ENCODE assay signal across 13 cellular contexts in genomic region chr12:87136330-87136976, GRCh38.
DNase-seq lines count a peak whose midpoint lies in the region; ATAC-seq, FAIRE-seq and TF ChIP-seq lines count a peak whose summit lies in the region.
"Had no signal": no experiment of that assay in that cellular context is flagged by ENCODE, and none has a peak within 500 bp of the region (broad histone marks: within the 10 kb centered on the region; RNA-seq: fewer than 3 reads in every experiment).

No MANE protein-coding gene starts in this region.

- peaks cover 3 to 4% of the 10 kb centered on the region in 2 experiments for H3K4me1 ChIP-seq in trophoblast cell (ENCODE audit: control insufficient read depth in 1 of 2, insufficient read depth in 2 of 2, low read length in 2 of 2)
- H3K4me1 ChIP-seq in uterus, result no peaks in the 10 kb centered on the region

- no peak overlapping the region for H4K91ac ChIP-seq in trophoblast cell (ENCODE audit: low read depth, low read length)

- peak overlapping the region; percentile 17 for H3K14ac ChIP-seq in trophoblast cell (ENCODE audit: low read length)

- H3K4me3 ChIP-seq in trophoblast cell (ENCODE audit: low read depth, low read length) (no peak overlapping the region), uterus (no peak overlapping the region)

- no peak overlapping the region for H3K18ac ChIP-seq in trophoblast cell (ENCODE audit: low read length)

- no peaks in the 10 kb centered on the region for H3K79me2 ChIP-seq in trophoblast cell (ENCODE audit: control insufficient read depth, insufficient read depth, low read length, poor library complexity)

- peak overlapping the region; percentile 0 for H3K27ac ChIP-seq in epithelial cell of prostate
- no peak overlapping the region for H3K27ac ChIP-seq in trophoblast cell (ENCODE audit: low read depth, low read length)
- H3K27ac ChIP-seq in uterus, result no peak overlapping the region

- H4K12ac ChIP-seq in trophoblast cell (ENCODE audit: low read depth, low read length), result no peak overlapping the region

- peak; percentile 46 for ATAC-seq in HG03432 (IDR thresholded peaks at IDR 0.05; ENCODE audit: unreplicated experiment)
- ATAC-seq: activated CD8-positive, alpha-beta T cell treated with anti-CD3 and anti-CD28 coated beads, Interleukin-2, amount 10 ng/mL, durations not matched to agents 7 days and 5 days; natural killer cell; stimulated activated effector memory CD8-positive, alpha-beta T cell treated with anti-CD3 and anti-CD28 coated beads, Interleukin-12 subunit alpha, Interleukin-12 subunit beta, amount 100 ng/mL, for 72 hours had no signal

- no peak for TF ChIP-seq CTCF in uterus (IDR thresholded peaks at IDR 0.05)

- no peak overlapping the region for H3K4ac ChIP-seq in trophoblast cell (ENCODE audit: low read depth, low read length)

- no peak for TF ChIP-seq POLR2A in uterus (IDR thresholded peaks at IDR 0.05)

- peak overlapping the region; percentile 42 for H2BK12ac ChIP-seq in trophoblast cell (ENCODE audit: low read length)

- H2BK120ac ChIP-seq in trophoblast cell (ENCODE audit: insufficient read depth, low read length, poor library complexity), result peak overlapping the region; percentile 85

- FAIRE-seq in RCC 7860 (lab: Jason Lieb, UNC), result peak; percentile 40

- DNase-seq in RCC 7860 (ENCODE audit: low spot score) (peak; percentile 16), epithelial cell of prostate (ENCODE audit: low read depth, low spot score) (no peak), trophoblast cell (no peak), HPDE6-E6E7 (ENCODE audit: extremely low spot score) (no peak), NCI-H345 treated with DMSO at 0.1 percent for 48 hours (lab: John Stamatoyannopoulos, UW; ENCODE audit: unreplicated experiment) (no peak), NCI-H1092 (lab: John Stamatoyannopoulos, UW) (no peak), uterus (no peak)
- DNase-seq: activated CD8-positive, alpha-beta T cell treated with anti-CD3 and anti-CD28 coated beads, Interleukin-2, amount 10 ng/mL, durations not matched to agents 7 days and 5 days; activated naive CD8-positive, alpha-beta T cell treated with anti-CD3 and anti-CD28 coated beads for 36 hours; natural killer cell; NCI-H345 had no signal

- H3K9me3 ChIP-seq in trophoblast cell (ENCODE audit: insufficient read depth, low read depth, low read length), result no peaks in the 10 kb centered on the region
- H3K9me3 ChIP-seq in uterus, result no peaks in the 10 kb centered on the region

- no peak overlapping the region for H2AK5ac ChIP-seq in trophoblast cell (ENCODE audit: low read length)

- H3K23ac ChIP-seq in trophoblast cell (ENCODE audit: low read length), result no peak overlapping the region

- H3K79me1 ChIP-seq in trophoblast cell (ENCODE audit: low read length), result peaks cover 3% of the 10 kb centered on the region

- H4K8ac ChIP-seq in trophoblast cell (ENCODE audit: low read depth, low read length), result no peak overlapping the region

- intact Hi-C loops in uterus (cut with DNase I; ENCODE audit: low total_unique reads), result no loop called here

- no peak overlapping the region for H3K9ac ChIP-seq in trophoblast cell (ENCODE audit: low read length)

- H3K27me3 ChIP-seq in trophoblast cell (ENCODE audit: insufficient read depth, low read length) (no peaks in the 10 kb centered on the region), uterus (no peaks in the 10 kb centered on the region)

- H2BK5ac ChIP-seq in trophoblast cell (ENCODE audit: low read depth, low read length, poor library complexity), result peak overlapping the region; percentile 26

- no CpG with 5 or more reads among the region's 2 CpGs for WGBS in trophoblast cell (ENCODE audit: extremely low coverage, insufficient coverage, insufficient read length)

- H3K4me2 ChIP-seq in trophoblast cell (ENCODE audit: low read length), result peak overlapping the region; percentile 16

- no peaks in the 10 kb centered on the region for H3K36me3 ChIP-seq in trophoblast cell (ENCODE audit: control insufficient read depth in 1 of 2, insufficient read depth in 2 of 2, low read length in 2 of 2)
- H3K36me3 ChIP-seq in uterus, result no peaks in the 10 kb centered on the region

- peak overlapping the region; percentile 43 for H2AFZ ChIP-seq in trophoblast cell (ENCODE audit: insufficient read depth, low read length, poor library complexity)
